In the genomic region with DNA sequence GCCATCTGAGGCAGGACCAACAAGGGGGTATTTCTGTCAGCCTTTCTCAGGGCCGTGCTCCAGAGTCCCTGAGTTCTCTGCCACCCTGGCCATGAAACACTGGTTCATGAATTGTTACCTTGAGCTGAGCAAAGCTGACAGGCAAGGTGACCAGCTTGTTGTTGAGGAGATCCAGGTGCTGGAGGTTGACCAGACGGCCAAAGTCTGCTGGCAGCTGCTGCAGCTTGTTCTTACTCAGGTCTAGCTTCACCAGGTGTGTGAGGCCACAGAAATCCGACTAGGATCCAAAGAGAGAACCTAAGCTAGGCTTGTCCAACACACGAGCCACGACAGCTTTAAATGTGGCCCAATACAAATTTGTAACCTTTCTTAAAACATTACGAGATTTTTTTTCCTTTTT, we compare ENCODE assay signal across 29 cellular contexts.
"Had no signal": no experiment of that assay in that cellular context is flagged by ENCODE, and none has a peak within 500 bp of the region (broad histone marks: within the 10 kb centered on the region; RNA-seq: fewer than 3 reads in every experiment).

No MANE protein-coding gene starts in this region.

- H3K27me3 ChIP-seq: gastroesophageal sphincter, hepatocyte, testis, uterus had no signal

- H3K9ac ChIP-seq: parathyroid adenoma had no signal

- H3K4me3 ChIP-seq: gastroesophageal sphincter, hepatocyte, psoas muscle, smooth muscle cell, testis, uterus had no signal

- H3K9me3 Mint-ChIP-seq: effector memory CD8-positive, alpha-beta T cell; mesothelial cell of epicardium; naive B cell; nephron progenitor cell; type B pancreatic cell had no signal

- H3K4me3 Mint-ChIP-seq: effector memory CD8-positive, alpha-beta T cell; mesothelial cell of epicardium; nephron progenitor cell; type B pancreatic cell had no signal

- H3K4me2 ChIP-seq: hepatocyte, smooth muscle cell had no signal

- H3K27ac ChIP-seq: gastroesophageal sphincter, hepatocyte, parathyroid adenoma, psoas muscle, testis, uterus had no signal

- H3K27me3 Mint-ChIP-seq: effector memory CD8-positive, alpha-beta T cell; naive B cell; type B pancreatic cell had no signal

- FAIRE-seq: astrocyte, keratinocyte had no signal

- DNase-seq: activated CD4-positive, alpha-beta T cell treated with anti-CD3 and anti-CD28 coated beads for 48 hours; activated CD4-positive, alpha-beta T cell treated with anti-CD3 and anti-CD28 coated beads, Interleukin-2, amount 50 U/mL, for 48 hours; activated CD8-positive, alpha-beta memory T cell treated with anti-CD3 and anti-CD28 coated beads for 24 hours; activated gamma-delta T cell treated with Interleukin-2 at 50 U/mL for 16 hours; activated naive CD4-positive, alpha-beta T cell treated with anti-CD3 and anti-CD28 coated beads, Interleukin-2, amount 50 U/mL, for 16 hours; amniotic stem cell; caudate nucleus; cortex of kidney; effector memory CD8-positive, alpha-beta T cell; left cardiac atrium; mammary epithelial cell; naive B cell; nephron progenitor cell; psoas muscle; stimulated activated CD4-positive, alpha-beta T cell treated with anti-CD3 and anti-CD28 coated beads, Interleukin-1b, Interleukin-23, amount 100 ng/mL, for 48 hours; stimulated activated CD4-positive, alpha-beta T cell treated with anti-CD3 and anti-CD28 coated beads, Interleukin-4, amount 100 ng/mL, for 4 hours; stimulated activated CD8-positive, alpha-beta memory T cell treated with anti-CD3 and anti-CD28 coated beads, Interleukin-4, amount 100 ng/mL, for 48 hours; stimulated activated naive CD4-positive, alpha-beta T cell; testis; uterus had no signal

- H3K36me3 ChIP-seq: uterus had no signal

- H3K9me3 ChIP-seq: gastroesophageal sphincter, psoas muscle, testis, uterus had no signal

- H3K27ac Mint-ChIP-seq: mesothelial cell of epicardium, nephron progenitor cell, type B pancreatic cell had no signal

- H2AFZ ChIP-seq: hepatocyte, parathyroid adenoma had no signal

- ATAC-seq: activated CD4-positive, CD25-positive, alpha-beta regulatory T cell treated with anti-CD3 and anti-CD28 coated beads, Interleukin-2, amount 50 U/mL, for 24 hours; effector memory CD8-positive, alpha-beta T cell; gastroesophageal sphincter; left cardiac atrium; psoas muscle had no signal
